In genomic region chr2:64695656-64696310, GRCh38 we compare ENCODE assay signal across 12 cellular contexts. TPM values are rescaled to one million over a fixed set of nuclear protein-coding genes. Genes with fewer than 3 reads are reported as not detected.
DNase-seq lines count a peak whose midpoint lies in the region; ATAC-seq and TF ChIP-seq lines count a peak whose summit lies in the region.
"Had no signal": no experiment of that assay in that cellular context is flagged by ENCODE, and none has a peak within 500 bp of the region (broad histone marks: within the 10 kb centered on the region; RNA-seq: fewer than 3 reads in every experiment).

No MANE protein-coding gene starts in this region.

- no peaks in the 10 kb centered on the region for H3K9me3 ChIP-seq in adipocyte (ENCODE audit: control insufficient read depth, low read length)

- H3K4me3 ChIP-seq in adipocyte (ENCODE audit: low read length) (no peak overlapping the region), foreskin fibroblast (ENCODE audit: low read depth in 1 of 2, low read length in 2 of 2) (no peak overlapping the region)
- H3K4me3 ChIP-seq: cardiac muscle cell had no signal

- no peak overlapping the region for H3K9ac ChIP-seq in adipocyte (ENCODE audit: low read length)

- no peak for TF ChIP-seq CTCF in foreskin fibroblast (IDR thresholded peaks at IDR 0.05; ENCODE audit: low read depth, low read length)

- no peak for DNase-seq in activated naive CD8-positive, alpha-beta T cell treated with anti-CD3 and anti-CD28 coated beads, Interleukin-2, amount 10 ng/mL, durations not matched to agents 7 days and 5 days
- no peak for DNase-seq in activated naive CD8-positive, alpha-beta T cell treated with anti-CD3 and anti-CD28 coated beads for 36 hours
- peak; percentile 38 for DNase-seq in adipocyte (ENCODE audit: low read depth)
- DNase-seq in foreskin fibroblast = peak; percentile 35 to 71
- no peak for DNase-seq in SHP77 (lab: John Stamatoyannopoulos, UW)
- DNase-seq in AML-193 (lab: John Stamatoyannopoulos, UW) = no peak
- DNase-seq: activated CD4-positive, alpha-beta T cell treated with anti-CD3 and anti-CD28 coated beads, Interleukin-2, amount 50 U/mL, for 1 hour; HCEC 1CT; posterior cingulate gyrus had no signal

- peaks cover 2% of the 10 kb centered on the region for H3K9me3 Mint-ChIP-seq in activated naive CD8-positive, alpha-beta T cell treated with anti-CD3 and anti-CD28 coated beads, Interleukin-2, amount 10 ng/mL, durations not matched to agents 7 days and 5 days
- peaks cover 9% of the 10 kb centered on the region for H3K9me3 Mint-ChIP-seq in activated naive CD8-positive, alpha-beta T cell treated with anti-CD3 and anti-CD28 coated beads for 36 hours
- H3K9me3 Mint-ChIP-seq in stimulated activated memory B cell treated with anti-CD40 and anti-IgM and Interleukin-4, amounts not matched to agents 10 μg/mL and 1 μg/mL and 100 μg/mL, for 72 hours = no peaks in the 10 kb centered on the region

- peaks cover 3% of the 10 kb centered on the region for H3K27me3 Mint-ChIP-seq in activated naive CD8-positive, alpha-beta T cell treated with anti-CD3 and anti-CD28 coated beads, Interleukin-2, amount 10 ng/mL, durations not matched to agents 7 days and 5 days
- no peaks in the 10 kb centered on the region for H3K27me3 Mint-ChIP-seq in activated naive CD8-positive, alpha-beta T cell treated with anti-CD3 and anti-CD28 coated beads for 36 hours
- no peaks in the 10 kb centered on the region for H3K27me3 Mint-ChIP-seq in stimulated activated memory B cell treated with anti-CD40 and anti-IgM and Interleukin-4, amounts not matched to agents 10 μg/mL and 1 μg/mL and 100 μg/mL, for 72 hours

- POLR2A ChIA-PET in activated naive CD8-positive, alpha-beta T cell treated with anti-CD3 and anti-CD28 coated beads, Interleukin-2, amount 10 ng/mL, durations not matched to agents 7 days and 5 days (lab: Charles Lee) = interaction anchor here (1.3 to 2.4 kb wide), 5 partner anchors 23 to 55 kb away, joined by 3 to 15 read pairs (median 3); partner anchors contain the start of gene SERTAD2

- peaks cover 38% of the 10 kb centered on the region for H3K4me1 Mint-ChIP-seq in activated naive CD8-positive, alpha-beta T cell treated with anti-CD3 and anti-CD28 coated beads, Interleukin-2, amount 10 ng/mL, durations not matched to agents 7 days and 5 days
- H3K4me1 Mint-ChIP-seq in activated naive CD8-positive, alpha-beta T cell treated with anti-CD3 and anti-CD28 coated beads for 36 hours = peaks cover 50% of the 10 kb centered on the region
- peaks cover 51% of the 10 kb centered on the region for H3K4me1 Mint-ChIP-seq in stimulated activated memory B cell treated with anti-CD40 and anti-IgM and Interleukin-4, amounts not matched to agents 10 μg/mL and 1 μg/mL and 100 μg/mL, for 72 hours

- peak overlapping the region; percentile 54 for H3K27ac Mint-ChIP-seq in activated naive CD8-positive, alpha-beta T cell treated with anti-CD3 and anti-CD28 coated beads, Interleukin-2, amount 10 ng/mL, durations not matched to agents 7 days and 5 days
- no peak overlapping the region for H3K27ac Mint-ChIP-seq in activated naive CD8-positive, alpha-beta T cell treated with anti-CD3 and anti-CD28 coated beads for 36 hours
- H3K27ac Mint-ChIP-seq in stimulated activated memory B cell treated with anti-CD40 and anti-IgM and Interleukin-4, amounts not matched to agents 10 μg/mL and 1 μg/mL and 100 μg/mL, for 72 hours = peak overlapping the region; percentile 71

- H3K36me3 ChIP-seq in adipocyte (ENCODE audit: control insufficient read depth, insufficient read depth, low read length, severe bottlenecking) = no peaks in the 10 kb centered on the region
- H3K36me3 ChIP-seq: cardiac muscle cell had no signal

- H3K27me3 ChIP-seq in adipocyte (replicated peaks; ENCODE audit: control insufficient read depth, insufficient read depth, low read length) = no peaks in the 10 kb centered on the region
- H3K27me3 ChIP-seq: cardiac muscle cell had no signal

- H3K36me3 Mint-ChIP-seq in activated naive CD8-positive, alpha-beta T cell treated with anti-CD3 and anti-CD28 coated beads, Interleukin-2, amount 10 ng/mL, durations not matched to agents 7 days and 5 days = peaks cover 11% of the 10 kb centered on the region
- H3K36me3 Mint-ChIP-seq in activated naive CD8-positive, alpha-beta T cell treated with anti-CD3 and anti-CD28 coated beads for 36 hours = peaks cover 28% of the 10 kb centered on the region
- peaks cover 20% of the 10 kb centered on the region for H3K36me3 Mint-ChIP-seq in stimulated activated memory B cell treated with anti-CD40 and anti-IgM and Interleukin-4, amounts not matched to agents 10 μg/mL and 1 μg/mL and 100 μg/mL, for 72 hours

- H3K4me3 Mint-ChIP-seq in activated naive CD8-positive, alpha-beta T cell treated with anti-CD3 and anti-CD28 coated beads, Interleukin-2, amount 10 ng/mL, durations not matched to agents 7 days and 5 days = peak overlapping the region; percentile 18
- no peak overlapping the region for H3K4me3 Mint-ChIP-seq in activated naive CD8-positive, alpha-beta T cell treated with anti-CD3 and anti-CD28 coated beads for 36 hours
- H3K4me3 Mint-ChIP-seq in stimulated activated memory B cell treated with anti-CD40 and anti-IgM and Interleukin-4, amounts not matched to agents 10 μg/mL and 1 μg/mL and 100 μg/mL, for 72 hours = no peak overlapping the region

- peaks cover 49% of the 10 kb centered on the region for H3K4me1 ChIP-seq in adipocyte (ENCODE audit: control insufficient read depth, insufficient read depth, low read length)

- no peak for ATAC-seq in activated naive CD8-positive, alpha-beta T cell treated with anti-CD3 and anti-CD28 coated beads, Interleukin-2, amount 10 ng/mL, durations not matched to agents 7 days and 5 days (ENCODE audit: low read depth)
- no peak for ATAC-seq in stimulated activated memory B cell treated with anti-CD40 and anti-IgM and Interleukin-4, amounts not matched to agents 10 μg/mL and 1 μg/mL and 100 μg/mL, for 72 hours
- ATAC-seq in HG02763 (IDR thresholded peaks at IDR 0.05; ENCODE audit: unreplicated experiment) = no peak

RNA-seq across cellular contexts. Expression of gene SERTAD2, which starts 42.1 kb away (rescaled TPM):
- total RNA-seq in activated naive CD8-positive, alpha-beta T cell treated with anti-CD3 and anti-CD28 coated beads, Interleukin-2, amount 10 ng/mL, durations not matched to agents 7 days and 5 days = 10 to 100 TPM; 27.0 to 27.7 TPM
- 10 to 100 TPM; 22.7 to 23.3 TPM for total RNA-seq in activated naive CD8-positive, alpha-beta T cell treated with anti-CD3 and anti-CD28 coated beads for 36 hours

Comparison
In these comparisons a context has a peak if more than half of its experiments do, and no peak if none do; other contexts are left out.
1. DNase-seq: peak in adipocyte (single experiment) and foreskin fibroblast (2 of 2); none in activated naive CD8-positive, alpha-beta T cell treated with anti-CD3 and anti-CD28 coated beads, Interleukin-2, amount 10 ng/mL, durations not matched to agents 7 days and 5 days (single experiment), activated naive CD8-positive, alpha-beta T cell treated with anti-CD3 and anti-CD28 coated beads for 36 hours (single experiment), SHP77 (0 of 2) and AML-193 (0 of 2).